In the genomic region with DNA sequence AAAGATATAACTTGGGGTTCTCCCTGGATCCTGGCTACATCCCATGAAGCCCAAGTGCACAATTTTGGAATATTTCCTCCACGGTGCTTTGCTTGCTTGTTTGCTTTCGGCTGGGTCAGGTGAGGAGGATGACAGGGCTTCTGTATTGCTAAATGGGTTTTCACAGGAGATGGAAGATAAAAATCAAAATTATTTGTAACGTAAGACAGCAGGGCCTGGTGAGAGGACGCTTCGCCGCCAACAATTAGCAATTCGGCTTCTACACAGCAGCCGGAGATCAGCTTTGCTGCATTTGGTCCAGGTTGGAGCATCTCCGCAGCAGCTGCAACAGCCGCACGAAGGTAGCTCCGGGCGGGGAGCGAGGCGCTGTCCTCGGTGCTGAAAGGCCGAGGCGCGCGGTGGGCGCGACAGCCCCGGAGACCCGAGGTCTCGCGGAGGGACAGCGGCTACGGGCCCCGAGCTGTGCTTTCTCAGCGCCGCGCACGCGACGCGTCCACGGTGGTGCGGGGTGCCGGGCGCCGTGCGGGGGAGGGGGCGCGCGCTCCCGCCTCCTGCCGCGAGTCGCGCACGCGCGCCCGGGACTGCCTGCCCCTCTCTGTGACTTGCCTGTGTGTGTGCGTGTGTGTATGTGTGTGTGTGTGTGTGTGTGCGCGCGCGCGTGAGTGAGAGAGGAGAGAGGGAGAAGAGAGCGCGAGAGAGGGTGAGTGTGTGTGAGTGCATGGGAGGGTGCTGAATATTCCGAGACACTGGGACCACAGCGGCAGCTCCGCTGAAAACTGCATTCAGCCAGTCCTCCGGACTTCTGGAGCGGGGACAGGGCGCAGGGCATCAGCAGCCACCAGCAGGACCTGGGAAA, we compare ENCODE assay signal across 8 cellular contexts. TPM values are rescaled to one million over a fixed set of nuclear protein-coding genes. Genes with fewer than 3 reads are reported as not detected.
DNase-seq lines count a peak whose midpoint lies in the region; ATAC-seq and TF ChIP-seq lines count a peak whose summit lies in the region.

TSS of gene GRIA2 (plus strand) at position 703 of the 856 bp plus-strand sequence. CDS start 315 bp downstream, outside the sequence.

- H3K36me3 Mint-ChIP-seq in HFFc6 (ENCODE audit: low read depth) (no peaks in the 10 kb centered on the region), type B pancreatic cell (no peaks in the 10 kb centered on the region), T-cell (peaks cover 3% of the 10 kb centered on the region)
- H3K36me3 Mint-ChIP-seq in CD4-positive, alpha-beta T cell (ENCODE audit: low read depth): no peaks in the 10 kb centered on the region

- TF ChIP-seq CTCF in HFFc6 (IDR thresholded peaks at IDR 0.05) (no peak), lung (IDR thresholded peaks at IDR 0.05; ENCODE audit: control extremely low read depth, extremely low read depth) (no peak), type B pancreatic cell (conservative IDR thresholded peaks at IDR 0.05) (no peak)
- no peak for TF ChIP-seq CTCF in CD4-positive, alpha-beta T cell (IDR thresholded peaks at IDR 0.05)

- H3K9me3 Mint-ChIP-seq in HFFc6: peaks cover 5% of the 10 kb centered on the region
- H3K9me3 Mint-ChIP-seq in type B pancreatic cell: no peaks in the 10 kb centered on the region
- peaks cover 7% of the 10 kb centered on the region for H3K9me3 Mint-ChIP-seq in CD4-positive, alpha-beta T cell
- peaks cover 4 to 13% (median 6%) of the 10 kb centered on the region in 3 donors for H3K9me3 Mint-ChIP-seq in T-cell

- CTCF ChIA-PET in CD4-positive, alpha-beta T cell (lab: Charles Lee): no interaction called here
- CTCF ChIA-PET in T-cell (lab: Charles Lee): no interaction called here

- H3K27ac Mint-ChIP-seq in HFFc6 (no peak within 1 kb of the TSS), type B pancreatic cell (peak within 1 kb of the TSS; percentile 71), T-cell (no peak within 1 kb of the TSS)
- H3K27ac Mint-ChIP-seq in CD4-positive, alpha-beta T cell: no peak within 1 kb of the TSS

- H3K27me3 ChIP-seq in ectodermal cell (ENCODE audit: control insufficient read depth, insufficient read depth, low read length, poor library complexity, severe bottlenecking) (peaks cover 58% of the 10 kb centered on the region), lung (ENCODE audit: control insufficient read depth, insufficient read depth) (peaks cover 12% of the 10 kb centered on the region)
- H3K27me3 ChIP-seq in CD4-positive, alpha-beta T cell (ENCODE audit: control insufficient read depth, insufficient read depth, low read length): peaks cover 26% of the 10 kb centered on the region

- H3K4me1 ChIP-seq in ectodermal cell (ENCODE audit: control insufficient read depth, insufficient read depth, low read length) (peaks cover 8% of the 10 kb centered on the region), lung (ENCODE audit: control insufficient read depth in 2 of 2, insufficient read depth in 2 of 2, low read length in 2 of 2) (peaks cover 0 to 15% of the 10 kb centered on the region in 2 donors)

- H3K4me1 Mint-ChIP-seq in HFFc6 (ENCODE audit: low read depth): peaks cover 19% of the 10 kb centered on the region
- peaks cover 9% of the 10 kb centered on the region for H3K4me1 Mint-ChIP-seq in type B pancreatic cell (ENCODE audit: unreplicated experiment)
- no peaks in the 10 kb centered on the region for H3K4me1 Mint-ChIP-seq in CD4-positive, alpha-beta T cell (ENCODE audit: low read depth)
- peaks cover 0 to 1% (median 0%) of the 10 kb centered on the region in 3 donors for H3K4me1 Mint-ChIP-seq in T-cell

- ATAC-seq in lung (ENCODE audit: insufficient read depth, low FRiP score) (peak; percentile 79), T-cell (replicated peaks in 1 of 4) (no peak)
- no peak for ATAC-seq in CD4-positive, alpha-beta T cell (ENCODE audit: poor library complexity)

- H3K4me3 Mint-ChIP-seq in HFFc6 (peak within 1 kb of the TSS; percentile 71), type B pancreatic cell (peak within 1 kb of the TSS; percentile 95), T-cell (no peak within 1 kb of the TSS)
- no peak within 1 kb of the TSS for H3K4me3 Mint-ChIP-seq in CD4-positive, alpha-beta T cell

- H3K9me3 ChIP-seq in ectodermal cell (ENCODE audit: control insufficient read depth, low read length) (no peaks in the 10 kb centered on the region), lung (ENCODE audit: control insufficient read depth in 2 of 2, insufficient read depth in 1 of 2, low read length in 1 of 2) (peaks cover 0 to 15% of the 10 kb centered on the region in 2 donors)
- no peaks in the 10 kb centered on the region for H3K9me3 ChIP-seq in CD4-positive, alpha-beta T cell (ENCODE audit: control insufficient read depth, low read length)

- intact Hi-C loops in CD4-positive, alpha-beta T cell (cut with DNase I, micrococcal nuclease): no loop called here

- H3K27me3 Mint-ChIP-seq in HFFc6 (ENCODE audit: insufficient read depth) (peaks cover 40% of the 10 kb centered on the region), type B pancreatic cell (peaks cover 69% of the 10 kb centered on the region), T-cell (peaks cover 26 to 32% of the 10 kb centered on the region in 2 donors)
- H3K27me3 Mint-ChIP-seq in CD4-positive, alpha-beta T cell: peaks cover 38% of the 10 kb centered on the region

- WGBS in ectodermal cell, 2 experiments: 3 to 4% methylated on average over 68 of the region's 68 CpGs
- WGBS in lung, 2 donors: 4 to 5% methylated on average over 47 to 68 of the region's 68 CpGs

- DNase-seq in COLO668 (lab: John Stamatoyannopoulos, UW; ENCODE audit: unreplicated experiment) (peak; percentile 83), HFFc6 (no peak), lung (ENCODE audit: low spot score) (no peak), type B pancreatic cell (ENCODE audit: extremely low spot score, unreplicated experiment) (peak; percentile 88), T-cell (no peak)
- no peak for DNase-seq in CD4-positive, alpha-beta T cell

- H3K4me3 ChIP-seq in ectodermal cell (ENCODE audit: insufficient read depth, low read depth, low read length) (peak within 1 kb of the TSS; percentile 24), lung (no peak within 1 kb of the TSS)

- H3K27ac ChIP-seq in ectodermal cell (ENCODE audit: insufficient read depth, low read depth, low read length, poor library complexity, severe bottlenecking) (no peak within 1 kb of the TSS), lung (ENCODE audit: low read depth in 1 of 2, low read length in 1 of 2) (no peak within 1 kb of the TSS)
- no peak within 1 kb of the TSS for H3K27ac ChIP-seq in CD4-positive, alpha-beta T cell (ENCODE audit: low read depth, low read length)

- H3K36me3 ChIP-seq in ectodermal cell (ENCODE audit: control insufficient read depth, insufficient read depth, low read length) (no peaks in the 10 kb centered on the region), lung (ENCODE audit: control insufficient read depth in 2 of 2, insufficient read depth in 2 of 2, low read length in 2 of 2) (no peaks in the 10 kb centered on the region)

- POLR2A ChIA-PET in CD4-positive, alpha-beta T cell (lab: Charles Lee): no interaction called here
- POLR2A ChIA-PET in T-cell (lab: Charles Lee): no interaction called here

TF ChIP-seq in PFSK-1, 5 proteins besides CTCF, POLR2A, EP300 and RAD21:
- peak; percentile 98 for TF ChIP-seq REST (IDR thresholded peaks at IDR 0.05; ENCODE audit: insufficient read depth in 1 of 2, low read depth in 2 of 2, low read length in 2 of 2)
- peak; percentile 48 for TF ChIP-seq FOXP2 (optimal IDR thresholded peaks at IDR 0.05; ENCODE audit: borderline replicate concordance, extremely low read depth, extremely low read length, insufficient read depth)
- peak; percentile 97; the same call in 1 of the 2 replicates for TF ChIP-seq SIN3A (IDR thresholded peaks at IDR 0.05; ENCODE audit: borderline replicate concordance, insufficient read depth, low read length)
- TF ChIP-seq POLR2AphosphoS5 (IDR thresholded peaks at IDR 0.05; ENCODE audit: low read depth, low read length): no peak

RNA-seq across cellular contexts. Expression of gene GRIA2, which starts in this region (rescaled TPM):
- total RNA-seq in HFFc6 (2021; fragmentation: NEBNext Ultra II Directional; extraction: Animal tissue kit (Norgen Biotek cat#: 25700)): not detected
- 0.13 TPM for polyA plus RNA-seq in PFSK-1 (2012; ENCODE audit: insufficient read length, low read depth)
- polyA plus RNA-seq in ectodermal cell (2013, experiment 1 of 4): not detected
- not detected for polyA plus RNA-seq in ectodermal cell (2013, experiment 2 of 4)
- not detected for polyA plus RNA-seq in ectodermal cell (2013, experiment 3 of 4)
- 0.36 TPM for polyA plus RNA-seq in ectodermal cell (2013, experiment 4 of 4)
- total RNA-seq in lung (1 to 10 TPM in 1 of 2 donors, not detected in 1; 5.6 TPM), type B pancreatic cell (ENCODE audit: low replicate concordance) (4.3 and 12.0 TPM in 2 replicates), T-cell (not detected)
- polyA plus RNA-seq in lung: under 1 TPM; 0.02 to 0.03 TPM
- total RNA-seq in CD4-positive, alpha-beta T cell: not detected

Comparison
In these comparisons a context has a peak if more than half of its experiments do, and no peak if none do; other contexts are left out.
1. DNase-seq: peak in COLO668 (single experiment) and type B pancreatic cell (single experiment); none in HFFc6 (single experiment), lung (single experiment), CD4-positive, alpha-beta T cell (0 of 10) and T-cell (0 of 34).
2. H3K4me3 Mint-ChIP-seq: peak in HFFc6 (single experiment) and type B pancreatic cell (single experiment); none in CD4-positive, alpha-beta T cell (single experiment) and T-cell (0 of 3).